9 cellular contexts compared by ENCODE assay signal in genomic region chr19:6059996-6060599, GRCh38. TPM values are rescaled to one million over a fixed set of nuclear protein-coding genes. Genes with fewer than 3 reads are reported as not detected.
DNase-seq lines count a peak whose midpoint lies in the region; ATAC-seq, FAIRE-seq and TF ChIP-seq lines count a peak whose summit lies in the region.
"Had no signal": no experiment of that assay in that cellular context is flagged by ENCODE, and none has a peak within 500 bp of the region (broad histone marks: within the 10 kb centered on the region; RNA-seq: fewer than 3 reads in every experiment).

No MANE protein-coding gene starts in this region.

- peak overlapping the region; percentile 8 for H3K27ac Mint-ChIP-seq in activated naive CD8-positive, alpha-beta T cell treated with anti-CD3 and anti-CD28 coated beads, Interleukin-2, amount 10 ng/mL, durations not matched to agents 7 days and 5 days

- 86 to 96% methylated on average over 4 of the region's 4 CpGs for WGBS in transverse colon (ENCODE audit: low coverage in 1 of 2), 2 donors
- WGBS in small intestine, 3 donors: 87 to 97% (median 93%) methylated on average over 4 of the region's 4 CpGs

- H3K4me1 Mint-ChIP-seq in activated naive CD8-positive, alpha-beta T cell treated with anti-CD3 and anti-CD28 coated beads, Interleukin-2, amount 10 ng/mL, durations not matched to agents 7 days and 5 days: peaks cover 33% of the 10 kb centered on the region

- no peak for TF ChIP-seq CTCF in kidney (IDR thresholded peaks at IDR 0.05; ENCODE audit: borderline replicate concordance, extremely low read depth, insufficient read depth)
- no peak for TF ChIP-seq CTCF in transverse colon (IDR thresholded peaks at IDR 0.05)

- H3K4me1 ChIP-seq in kidney (ENCODE audit: control insufficient read depth in 1 of 2, insufficient read depth in 1 of 2, low read depth in 1 of 2, low read length in 2 of 2) (peaks cover 8 to 9% of the 10 kb centered on the region in 2 donors), transverse colon (peaks cover 64 to 94% (median 78%) of the 10 kb centered on the region in 4 donors), small intestine (ENCODE audit: control insufficient read depth in 2 of 2, insufficient read depth in 1 of 2, low read depth in 1 of 2, low read length in 1 of 2) (peaks cover 0 to 6% of the 10 kb centered on the region in 2 donors)

- no peak for TF ChIP-seq EP300 in transverse colon (IDR thresholded peaks at IDR 0.05; ENCODE audit: low read depth)

- H3K9me3 Mint-ChIP-seq in activated naive CD8-positive, alpha-beta T cell treated with anti-CD3 and anti-CD28 coated beads, Interleukin-2, amount 10 ng/mL, durations not matched to agents 7 days and 5 days: no peaks in the 10 kb centered on the region

- POLR2A ChIA-PET in activated naive CD8-positive, alpha-beta T cell treated with anti-CD3 and anti-CD28 coated beads, Interleukin-2, amount 10 ng/mL, durations not matched to agents 7 days and 5 days (lab: Charles Lee): interaction anchor here (0.5 kb wide), 1 partner anchor 1314 kb away, joined by 7 read pairs; no protein-coding TSS in a partner anchor

- no peak for TF ChIP-seq POLR2A in transverse colon (IDR thresholded peaks at IDR 0.05)

- peak; percentile 59 for DNase-seq in activated effector memory CD4-positive, alpha-beta T cell treated with anti-CD3 and anti-CD28 coated beads, Interleukin-2, amount 50 U/mL, for 16 hours
- no peak for DNase-seq in activated effector memory CD4-positive, alpha-beta T cell treated with Interleukin-2 at 50 U/mL for 16 hours
- no peak for DNase-seq in activated naive CD8-positive, alpha-beta T cell treated with anti-CD3 and anti-CD28 coated beads, Interleukin-2, amount 10 ng/mL, durations not matched to agents 7 days and 5 days
- DNase-seq in kidney: peak; percentile 25
- peak; percentile 3 for DNase-seq in transverse colon
- DNase-seq in HTR-8/SVneo (ENCODE audit: insufficient read length, low spot score): no peak
- no peak for DNase-seq in small intestine
- DNase-seq: NCI-H1694 treated with DMSO at 0.1 percent for 48 hours had no signal

- no peak overlapping the region for H3K4me3 Mint-ChIP-seq in activated naive CD8-positive, alpha-beta T cell treated with anti-CD3 and anti-CD28 coated beads, Interleukin-2, amount 10 ng/mL, durations not matched to agents 7 days and 5 days

- no peak overlapping the region for H3K9ac ChIP-seq in kidney (ENCODE audit: low read length in 2 of 2)

- intact Hi-C loops in kidney (cut with DNase I) (no loop called here), transverse colon (cut with DNase I; ENCODE audit: low total_unique reads) (loop anchor here (2.0 kb wide), 1 partner anchor 49 kb away; no protein-coding TSS in a partner anchor)

- H3K36me3 ChIP-seq in kidney (ENCODE audit: control insufficient read depth in 1 of 2, insufficient read depth in 2 of 2, low read length in 2 of 2) (no peaks in the 10 kb centered on the region), transverse colon (no peaks in the 10 kb centered on the region), small intestine (ENCODE audit: control insufficient read depth in 2 of 2, insufficient read depth in 2 of 2, low read length in 2 of 2) (no peaks in the 10 kb centered on the region)

- in situ Hi-C loops in transverse colon (cut with MboI; ENCODE audit: low pct_ligation_motif_present in 1 of 4, low pct_unique_long_range_greater_than_20kb in 1 of 4, low sequenced_read_pairs in 3 of 4): loop anchor here in 1 of 4 donors (10.0 kb wide), 1 partner anchor 65 kb away; no protein-coding TSS in a partner anchor

- H3K27me3 ChIP-seq in transverse colon (no peaks in the 10 kb centered on the region), small intestine (ENCODE audit: control insufficient read depth in 2 of 2, insufficient read depth in 2 of 2, low read length in 2 of 2) (no peaks in the 10 kb centered on the region)

- ATAC-seq in activated naive CD8-positive, alpha-beta T cell treated with anti-CD3 and anti-CD28 coated beads, Interleukin-2, amount 10 ng/mL, durations not matched to agents 7 days and 5 days (ENCODE audit: low read depth): no peak
- no peak for ATAC-seq in GM19395 (IDR thresholded peaks at IDR 0.05; ENCODE audit: unreplicated experiment)

- H3K27me3 Mint-ChIP-seq in activated naive CD8-positive, alpha-beta T cell treated with anti-CD3 and anti-CD28 coated beads, Interleukin-2, amount 10 ng/mL, durations not matched to agents 7 days and 5 days: peaks cover 1% of the 10 kb centered on the region

- H3K9me3 ChIP-seq in kidney (ENCODE audit: control insufficient read depth in 1 of 2, low read length in 2 of 2) (no peaks in the 10 kb centered on the region), transverse colon (no peaks in the 10 kb centered on the region), small intestine (ENCODE audit: control insufficient read depth, low read depth) (no peaks in the 10 kb centered on the region)

- H3K4me3 ChIP-seq in kidney (ENCODE audit: low read length in 2 of 2): no peak overlapping the region
- no peak overlapping the region for H3K4me3 ChIP-seq in transverse colon
- H3K4me3 ChIP-seq in small intestine (ENCODE audit: low read depth in 1 of 2, low read length in 2 of 2): no peak overlapping the region

- no peak for FAIRE-seq in kidney (lab: Jason Lieb, UNC)
- FAIRE-seq in HTR-8/SVneo (lab: Jason Lieb, UNC): no peak
- no peak for FAIRE-seq in small intestine (lab: Jason Lieb, UNC)

- H3K27ac ChIP-seq in kidney (ENCODE audit: low read depth in 2 of 2, low read length in 2 of 2): no peak overlapping the region
- H3K27ac ChIP-seq in transverse colon: peak overlapping the region; percentile 90 to 95 (median 92)
- H3K27ac ChIP-seq in small intestine (ENCODE audit: low read depth in 1 of 2, low read length in 1 of 2): peak overlapping the region in 1 of 2 donors; percentile 89

- H3K36me3 Mint-ChIP-seq in activated naive CD8-positive, alpha-beta T cell treated with anti-CD3 and anti-CD28 coated beads, Interleukin-2, amount 10 ng/mL, durations not matched to agents 7 days and 5 days: no peaks in the 10 kb centered on the region

RNA-seq across cellular contexts. Expression of gene RFX2, which starts 50.2 kb away (rescaled TPM):
- 10 to 100 TPM in 1 of 2 experiments, 1 to 10 TPM in 1; 9.9 to 12.2 TPM for total RNA-seq in activated naive CD8-positive, alpha-beta T cell treated with anti-CD3 and anti-CD28 coated beads, Interleukin-2, amount 10 ng/mL, durations not matched to agents 7 days and 5 days
- 12.6 TPM for total RNA-seq in kidney
- 4.6 TPM for polyA plus RNA-seq in kidney (ENCODE audit: insufficient read depth, low read depth, low replicate concordance)
- 10 to 100 TPM in 2 of 4 donors, 1 to 10 TPM in 2; 6.1 to 57.5 (median 11.8) TPM for total RNA-seq in transverse colon
- polyA plus RNA-seq in small intestine: 1 to 10 TPM; 1.1 to 2.8 (median 1.8) TPM

Comparison
In these comparisons a context has a peak if more than half of its experiments do, and no peak if none do; other contexts are left out.
1. DNase-seq: peak in activated effector memory CD4-positive, alpha-beta T cell treated with anti-CD3 and anti-CD28 coated beads, Interleukin-2, amount 50 U/mL, for 16 hours (single experiment), kidney (single experiment) and transverse colon (single experiment); none in activated effector memory CD4-positive, alpha-beta T cell treated with Interleukin-2 at 50 U/mL for 16 hours (single experiment), activated naive CD8-positive, alpha-beta T cell treated with anti-CD3 and anti-CD28 coated beads, Interleukin-2, amount 10 ng/mL, durations not matched to agents 7 days and 5 days (single experiment), HTR-8/SVneo (single experiment) and small intestine (single experiment).
2. H3K27ac ChIP-seq: peak in transverse colon (4 of 4); none in kidney (0 of 2).